Comparison of ENCODE assay signal across 30 cellular contexts in genomic region chr20:51160821-51161220, GRCh38.
"Had no signal": no experiment of that assay in that cellular context is flagged by ENCODE, and none has a peak within 500 bp of the region (broad histone marks: within the 10 kb centered on the region; RNA-seq: fewer than 3 reads in every experiment).

No MANE protein-coding gene starts in this region.

- H3K9ac ChIP-seq: neural progenitor cell had no signal

- H3K9me3 ChIP-seq: colonic mucosa, heart left ventricle, mucosa of descending colon, ovary, psoas muscle, spleen, thoracic aorta, tibial nerve, upper lobe of right lung, vagina had no signal

- H3K79me2 ChIP-seq: hepatocyte had no signal

- H3K4me1 ChIP-seq: colonic mucosa, foreskin keratinocyte, psoas muscle, spleen, upper lobe of right lung had no signal

- H3K27ac ChIP-seq: colonic mucosa, epithelial cell of prostate, foreskin keratinocyte, gastroesophageal sphincter, heart left ventricle, hepatocyte, neural progenitor cell, ovary, psoas muscle, skin epidermis, spleen, thoracic aorta, tibial nerve, upper lobe of right lung, vagina had no signal

- H3K4me2 ChIP-seq: hepatocyte, neural progenitor cell had no signal

- DNase-seq: colonic mucosa; effector CD8-positive, alpha-beta T cell; endodermal cell; foreskin keratinocyte; heart left ventricle; kidney glomerular epithelial cell; mucosa of descending colon; naive B cell; nucleus accumbens; ovary; posterior cingulate gyrus; psoas muscle; right cardiac atrium; spleen; stimulated activated CD4-positive, alpha-beta T cell treated with anti-CD3 and anti-CD28 coated beads, Interleukin-4, amount 100 ng/mL, for 4 hours; stimulated activated naive CD8-positive, alpha-beta T cell treated with anti-CD3 and anti-CD28 coated beads, Interleukin-15, Interleukin-2, amounts not matched to agents 100 U/mL and 50 U/mL, for 24 hours; substantia nigra; upper lobe of right lung had no signal

- H3K27me3 ChIP-seq: colonic mucosa, neural progenitor cell, ovary, tibial nerve, vagina had no signal

- H3K36me3 ChIP-seq: colonic mucosa, gastroesophageal sphincter, heart left ventricle, neural progenitor cell, ovary, spleen, thoracic aorta, tibial nerve, upper lobe of right lung, vagina had no signal

- ATAC-seq: esophagus mucosa; foreskin keratinocyte; gastroesophageal sphincter; heart left ventricle; mucosa of descending colon; natural killer cell treated with Interleukin-12 subunit alpha and Interleukin-12 subunit beta and Interleukin-15 and Interleukin-18, amount 100 ng/mL, for 72 hours; psoas muscle; right cardiac atrium; stimulated activated memory B cell treated with anti-CD40 and anti-IgM and Interleukin-4, amounts not matched to agents 10 μg/mL and 1 μg/mL and 100 μg/mL, for 72 hours; stimulated activated naive CD8-positive, alpha-beta T cell treated with anti-CD3 and anti-CD28 coated beads, Interleukin-15, Interleukin-2, amounts not matched to agents 100 U/mL and 50 U/mL, for 24 hours; upper lobe of right lung had no signal

- H2AFZ ChIP-seq: hepatocyte, neural progenitor cell had no signal

- H3K4me3 ChIP-seq: colonic mucosa, gastroesophageal sphincter, heart left ventricle, hepatocyte, lung, mucosa of descending colon, neural progenitor cell, ovary, psoas muscle, skin epidermis, spleen, thoracic aorta, tibial nerve, upper lobe of right lung, vagina had no signal
